In the genomic region with DNA sequence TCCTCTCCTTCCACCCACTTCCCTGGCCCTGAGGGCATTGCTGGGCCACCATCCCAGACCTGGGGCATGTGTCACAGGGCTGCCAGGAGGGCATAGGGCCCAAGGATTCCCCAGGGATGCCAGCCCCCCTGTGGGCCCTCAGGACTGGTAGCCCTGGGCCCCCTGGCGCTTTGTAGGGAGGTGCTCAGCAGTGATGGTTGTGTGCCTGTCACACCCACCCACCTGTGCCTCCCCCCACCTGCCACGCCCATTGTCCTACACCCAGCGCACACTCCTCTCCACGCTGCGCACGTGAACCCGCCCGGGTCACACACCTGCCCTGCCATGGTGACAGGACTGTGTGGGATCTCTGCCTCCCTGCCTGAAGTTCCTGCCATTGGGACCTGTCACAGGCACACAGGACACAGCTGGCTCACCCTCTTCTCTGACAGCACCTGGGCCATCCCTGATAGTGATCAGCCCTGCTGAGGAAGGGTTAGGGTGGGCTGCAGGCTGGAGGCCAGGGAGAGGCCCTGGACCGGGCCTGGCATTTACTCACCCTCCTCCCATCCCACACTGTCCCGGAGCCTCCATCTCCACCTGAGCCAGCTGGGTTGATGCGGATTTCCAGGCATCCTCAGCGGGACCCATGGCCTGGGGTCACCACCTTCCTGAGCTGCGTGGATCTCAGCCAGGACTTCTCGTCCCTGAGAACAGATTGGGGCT, we compare ENCODE assay signal across 18 cellular contexts. TPM values are rescaled to one million over a fixed set of nuclear protein-coding genes. Genes with fewer than 3 reads are reported as not detected.
A peak's percentile ranks its signal among the peaks of the same experiment; 100 is the strongest.
DNase-seq lines count a peak whose midpoint lies in the region; ATAC-seq and TF ChIP-seq lines count a peak whose summit lies in the region.
"Had no signal": no experiment of that assay in that cellular context is flagged by ENCODE, and none has a peak within 500 bp of the region (broad histone marks: within the 10 kb centered on the region; RNA-seq: fewer than 3 reads in every experiment).

No MANE protein-coding gene starts in this region.

- ATAC-seq in heart right ventricle (no peak), Panc1 (peak; percentile 5; the same call in 1 of the 2 replicates), upper lobe of right lung (no peak), GM21526 (IDR thresholded peaks at IDR 0.05; ENCODE audit: low FRiP score, unreplicated experiment) (no peak)
- ATAC-seq: HCT116 had no signal

- no peaks in the 10 kb centered on the region for H3K9me3 Mint-ChIP-seq in neural crest cell

- in situ Hi-C loops in Panc1 (cut with HindIII; ENCODE audit: low pct_unique_long_range_greater_than_20kb, low sequenced_read_pairs): no loop called here

- CTCF ChIA-PET in Panc1 (lab: Charles Lee): no interaction called here

- peak; percentile 68 for DNase-seq in cardiac septum (ENCODE audit: low spot score)
- DNase-seq in heart right ventricle: no peak
- DNase-seq in Panc1 (ENCODE audit: low read depth, low spot score): no peak
- no peak for DNase-seq in neural crest cell (ENCODE audit: low read depth, low spot score)
- peak; percentile 44 for DNase-seq in upper lobe of right lung
- no peak for DNase-seq in SHP77 (lab: John Stamatoyannopoulos, UW)
- no peak for DNase-seq in UCSD-AML1 (lab: John Stamatoyannopoulos, UW; ENCODE audit: unreplicated experiment)
- DNase-seq: DMS153, KG1, NCI-H1436, NCI-H2029 treated with DMSO at 0.1 percent for 48 hours, NCI-H2171 treated with DMSO at 0.1 percent for 48 hours, NCI-H748 treated with DMSO at 0.1 percent for 48 hours, OCI-M1 had no signal

- H3K4me1 Mint-ChIP-seq in neural crest cell: peaks cover 11% of the 10 kb centered on the region

- no peak overlapping the region for H3K4me3 Mint-ChIP-seq in neural crest cell

- POLR2A ChIA-PET in Panc1 (lab: Charles Lee): no interaction called here

- H3K36me3 ChIP-seq in heart right ventricle (peaks cover 0 to 7% (median 0%) of the 10 kb centered on the region in 9 donors), Panc1 (ENCODE audit: control insufficient read depth, insufficient read depth, low read length) (no peaks in the 10 kb centered on the region), upper lobe of right lung (no peaks in the 10 kb centered on the region)

- no peak overlapping the region for H3K27ac ChIP-seq in heart right ventricle
- H3K27ac ChIP-seq in Panc1 (ENCODE audit: low read length): no peak overlapping the region
- no peak overlapping the region for H3K27ac ChIP-seq in upper lobe of right lung
- H3K27ac ChIP-seq: C4-2B, SJSA1 had no signal

- H3K4me3 ChIP-seq in heart right ventricle: no peak overlapping the region
- H3K4me3 ChIP-seq in Panc1 (ENCODE audit: low read depth in 2 of 2, low read length in 2 of 2): no peak overlapping the region
- H3K4me3 ChIP-seq in upper lobe of right lung: no peak overlapping the region
- H3K4me3 ChIP-seq: SJSA1 had no signal

- peaks cover 4% of the 10 kb centered on the region for H3K27me3 Mint-ChIP-seq in neural crest cell (ENCODE audit: low read depth)

- H3K27me3 ChIP-seq in heart right ventricle (peaks cover 0 to 10% (median 0%) of the 10 kb centered on the region in 7 donors), Panc1 (ENCODE audit: control insufficient read depth, insufficient read depth, low read length) (no peaks in the 10 kb centered on the region), upper lobe of right lung (no peaks in the 10 kb centered on the region)
- H3K27me3 ChIP-seq: SJSA1 had no signal

- TF ChIP-seq CTCF in heart right ventricle (IDR thresholded peaks at IDR 0.05): no peak
- TF ChIP-seq CTCF in Panc1 (IDR thresholded peaks at IDR 0.05): no peak
- TF ChIP-seq CTCF in neural crest cell (conservative IDR thresholded peaks at IDR 0.05): no peak
- no peak for TF ChIP-seq CTCF in upper lobe of right lung (IDR thresholded peaks at IDR 0.05)

- peak overlapping the region; percentile 27 for H3K27ac Mint-ChIP-seq in neural crest cell (ENCODE audit: unreplicated experiment)

- H3K4me1 ChIP-seq in heart right ventricle (peaks cover 0 to 31% (median 10%) of the 10 kb centered on the region in 9 donors), Panc1 (ENCODE audit: control insufficient read depth, insufficient read depth, low read length) (peaks cover 9% of the 10 kb centered on the region), upper lobe of right lung (peaks cover 4% of the 10 kb centered on the region)
- H3K4me1 ChIP-seq: SJSA1 had no signal

- no TSS peak for BruUV-seq in Panc1 (replicated peaks; lab: Mats Ljungman, UMichigan)

- 75 to 77% methylated on average over 14 of the region's 14 CpGs for WGBS in heart right ventricle, 2 donors

- peaks cover 0 to under 1% (median 0%) of the 10 kb centered on the region in 11 donors for H3K9me3 ChIP-seq in heart right ventricle
- no peaks in the 10 kb centered on the region for H3K9me3 ChIP-seq in Panc1 (ENCODE audit: control insufficient read depth, insufficient read depth, low read depth, low read length)
- no peaks in the 10 kb centered on the region for H3K9me3 ChIP-seq in upper lobe of right lung

- H3K36me3 Mint-ChIP-seq in neural crest cell (ENCODE audit: low read depth): no peaks in the 10 kb centered on the region

- intact Hi-C loops in cardiac septum (cut with DNase I) (no loop called here), heart right ventricle (cut with DNase I) (loop anchor here in 1 of 10 donors (10.0 kb wide), 1 partner anchor 209 kb away; no protein-coding TSS in a partner anchor), Panc1 (cut with micrococcal nuclease; ENCODE audit: unreplicated experiment) (loop anchor here (2.0 kb wide), 1 partner anchor 49 kb away; no protein-coding TSS in a partner anchor), upper lobe of right lung (cut with DNase I) (no loop called here)

RNA-seq across cellular contexts. Expression of a gene that starts 23.9 kb away (rescaled TPM):
- total RNA-seq in cardiac septum (34.7 TPM), heart right ventricle (10 to 100 TPM; 15.2 to 30.0 (median 25.2) TPM), Panc1 (2021; ENCODE audit: unreplicated experiment) (73.6 TPM), neural crest cell (15.1 and 17.0 TPM in 2 replicates), upper lobe of right lung (37.1 TPM)
- polyA plus RNA-seq in heart right ventricle: 1 to 10 TPM; 4.8 to 9.2 TPM
- polyA plus RNA-seq in Panc1 (2012; ENCODE audit: insufficient read length): 72.0 TPM

Comparison
In these comparisons a context has a peak if more than half of its experiments do, and no peak if none do; other contexts are left out.
1. DNase-seq: peak in cardiac septum (single experiment) and upper lobe of right lung (single experiment); none in heart right ventricle (0 of 2), Panc1 (single experiment), neural crest cell (single experiment), SHP77 (0 of 2) and UCSD-AML1 (single experiment).